ENCODE assay signal across 8 cellular contexts in genomic region chr17:37488009-37488604, GRCh38. TPM values are rescaled to one million over a fixed set of nuclear protein-coding genes. Genes with fewer than 3 reads are reported as not detected.
DNase-seq lines count a peak whose midpoint lies in the region; ATAC-seq and TF ChIP-seq lines count a peak whose summit lies in the region.

No MANE protein-coding gene starts in this region.

- H3K4me2 ChIP-seq in neuronal stem cell (ENCODE audit: insufficient read depth, low read length, poor library complexity, severe bottlenecking) = no peak overlapping the region

- H3K9ac ChIP-seq in neuronal stem cell (ENCODE audit: low read depth, low read length, poor library complexity) = no peak overlapping the region

- no peak overlapping the region for H2BK12ac ChIP-seq in neuronal stem cell (ENCODE audit: low read length)

- no peaks in the 10 kb centered on the region for H3K9me3 Mint-ChIP-seq in activated T-cell treated with anti-CD3 and anti-CD28 coated beads, Interleukin-2, amount 50 U/mL, for 24 hours
- H3K9me3 Mint-ChIP-seq in activated CD4-positive, alpha-beta memory T cell treated with anti-CD3 and anti-CD28 coated beads for 36 hours = no peaks in the 10 kb centered on the region

- H3K36me3 ChIP-seq in neuronal stem cell (replicated peaks in 1 of 2; ENCODE audit: control insufficient read depth in 2 of 2, insufficient read depth in 2 of 2, low read length in 2 of 2) = no peaks in the 10 kb centered on the region

- H3K27ac ChIP-seq in neuronal stem cell (replicated peaks; ENCODE audit: low read length) = no peak overlapping the region

- no peak for TF ChIP-seq CTCF in foreskin fibroblast (IDR thresholded peaks at IDR 0.05; ENCODE audit: low read depth, low read length)

- H4K8ac ChIP-seq in neuronal stem cell (ENCODE audit: low read depth, low read length) = no peak overlapping the region

- H3K4ac ChIP-seq in neuronal stem cell (ENCODE audit: low read length) = no peak overlapping the region

- H3K4me3 Mint-ChIP-seq in activated T-cell treated with anti-CD3 and anti-CD28 coated beads, Interleukin-2, amount 50 U/mL, for 24 hours = peak overlapping the region; percentile 88
- peak overlapping the region; percentile 88 for H3K4me3 Mint-ChIP-seq in activated CD4-positive, alpha-beta memory T cell treated with anti-CD3 and anti-CD28 coated beads for 36 hours

- H3K4me1 ChIP-seq in neuronal stem cell (ENCODE audit: control insufficient read depth in 2 of 2, insufficient read depth in 1 of 2, low read depth in 1 of 2, low read length in 2 of 2) = peaks cover 16 to 17% of the 10 kb centered on the region in 2 donors

- DNase-seq in activated T-cell treated with anti-CD3 and anti-CD28 coated beads, Interleukin-2, amount 50 U/mL, for 24 hours = no peak
- no peak for DNase-seq in activated T-cell treated with anti-CD3 and anti-CD28 coated beads, Interleukin-2, amount 50 U/mL, for 1 hour
- DNase-seq in NCI-H2196 (lab: John Stamatoyannopoulos, UW; ENCODE audit: unreplicated experiment) = peak; percentile 56
- DNase-seq in activated CD4-positive, alpha-beta memory T cell treated with anti-CD3 and anti-CD28 coated beads for 36 hours = no peak
- DNase-seq in foreskin fibroblast = peak; percentile 90 to 92
- no peak for DNase-seq in neuronal stem cell (ENCODE audit: low spot score)
- DNase-seq in SK-N-DZ (ENCODE audit: low spot score) = no peak

- no peak overlapping the region for H2BK15ac ChIP-seq in neuronal stem cell (ENCODE audit: low read length)

- peak overlapping the region; percentile 95 for H3K27ac Mint-ChIP-seq in activated T-cell treated with anti-CD3 and anti-CD28 coated beads, Interleukin-2, amount 50 U/mL, for 24 hours
- peak overlapping the region; percentile 86 for H3K27ac Mint-ChIP-seq in activated CD4-positive, alpha-beta memory T cell treated with anti-CD3 and anti-CD28 coated beads for 36 hours

- ATAC-seq in HG03039 (IDR thresholded peaks at IDR 0.05; ENCODE audit: unreplicated experiment) = no peak

- no peak overlapping the region for H4K91ac ChIP-seq in neuronal stem cell (ENCODE audit: low read depth, low read length, poor library complexity)

- intact Hi-C loops in activated CD4-positive, alpha-beta memory T cell treated with anti-CD3 and anti-CD28 coated beads for 36 hours (cut with micrococcal nuclease) = loop anchor here (2.0 kb wide), 1 partner anchor 57 kb away; no protein-coding TSS in a partner anchor

- no peak overlapping the region for H3K18ac ChIP-seq in neuronal stem cell (ENCODE audit: low read length)

- H3K4me3 ChIP-seq in foreskin fibroblast (ENCODE audit: low read depth in 1 of 2, low read length in 2 of 2) (peak overlapping the region; percentile 83 to 85), neuronal stem cell (ENCODE audit: low read length in 2 of 2) (no peak overlapping the region)

- H2AK5ac ChIP-seq in neuronal stem cell (ENCODE audit: low read depth, low read length) = no peak overlapping the region

- peaks cover 52% of the 10 kb centered on the region for H3K4me1 Mint-ChIP-seq in activated T-cell treated with anti-CD3 and anti-CD28 coated beads, Interleukin-2, amount 50 U/mL, for 24 hours (ENCODE audit: low read depth)
- peaks cover 49% of the 10 kb centered on the region for H3K4me1 Mint-ChIP-seq in activated CD4-positive, alpha-beta memory T cell treated with anti-CD3 and anti-CD28 coated beads for 36 hours (ENCODE audit: low read depth)

- CTCF ChIA-PET in activated CD4-positive, alpha-beta memory T cell treated with anti-CD3 and anti-CD28 coated beads for 36 hours (lab: Charles Lee) = interaction anchor here (0.9 kb wide), 1 partner anchor 8 kb away, joined by 3 read pairs; no protein-coding TSS in a partner anchor

- H3K36me3 Mint-ChIP-seq in activated T-cell treated with anti-CD3 and anti-CD28 coated beads, Interleukin-2, amount 50 U/mL, for 24 hours (ENCODE audit: low read depth) = peaks cover 5% of the 10 kb centered on the region
- H3K36me3 Mint-ChIP-seq in activated CD4-positive, alpha-beta memory T cell treated with anti-CD3 and anti-CD28 coated beads for 36 hours = no peaks in the 10 kb centered on the region

- 100% methylated on average over 2 of the region's 7 CpGs; no CpG with 5 or more reads in 1 of the 2 donors for WGBS in neuronal stem cell (ENCODE audit: extremely low coverage in 2 of 2, insufficient read length in 2 of 2, insufficient replicate concordance in 1 of 2), 2 donors

- H2BK5ac ChIP-seq in neuronal stem cell (ENCODE audit: low read length) = no peak overlapping the region

- H3K9me3 ChIP-seq in neuronal stem cell (replicated peaks in 1 of 2; ENCODE audit: control insufficient read depth in 2 of 2, insufficient read depth in 1 of 2, low read depth in 1 of 2, low read length in 2 of 2) = no peaks in the 10 kb centered on the region

- no peak overlapping the region for H3K14ac ChIP-seq in neuronal stem cell (ENCODE audit: low read length)

- no peaks in the 10 kb centered on the region for H3K27me3 Mint-ChIP-seq in activated T-cell treated with anti-CD3 and anti-CD28 coated beads, Interleukin-2, amount 50 U/mL, for 24 hours
- H3K27me3 Mint-ChIP-seq in activated CD4-positive, alpha-beta memory T cell treated with anti-CD3 and anti-CD28 coated beads for 36 hours = no peaks in the 10 kb centered on the region

- H3K23ac ChIP-seq in neuronal stem cell (ENCODE audit: low read depth, low read length, poor library complexity) = no peak overlapping the region

- peaks cover 0 to 7% (median 0%) of the 10 kb centered on the region in 3 experiments for H3K27me3 ChIP-seq in neuronal stem cell (ENCODE audit: control insufficient read depth in 3 of 3, insufficient read depth in 3 of 3, low read depth in 1 of 3, low read length in 3 of 3)

- H2AFZ ChIP-seq in neuronal stem cell (ENCODE audit: low read length) = peak overlapping the region; percentile 98

- H2BK120ac ChIP-seq in neuronal stem cell (ENCODE audit: low read depth, low read length) = no peak overlapping the region

- no peaks in the 10 kb centered on the region for H3K79me1 ChIP-seq in neuronal stem cell (ENCODE audit: low read depth, low read length)

- POLR2A ChIA-PET in activated CD4-positive, alpha-beta memory T cell treated with anti-CD3 and anti-CD28 coated beads for 36 hours (lab: Charles Lee) = interaction anchor here (1.0 to 1.2 kb wide), 3 partner anchors 58 to 116 kb away, joined by 3 to 6 read pairs (median 3); no protein-coding TSS in a partner anchor

RNA-seq across cellular contexts. Expression of gene DUSP14, which starts 1.6 kb away (rescaled TPM):
- total RNA-seq in activated CD4-positive, alpha-beta memory T cell treated with anti-CD3 and anti-CD28 coated beads for 36 hours = 10 to 100 TPM; 17.4 to 19.0 TPM
- polyA plus RNA-seq in neuronal stem cell (2013, experiment 1 of 2) = 24.2 TPM
- polyA plus RNA-seq in neuronal stem cell (2013, experiment 2 of 2) = 24.1 TPM
- polyA plus RNA-seq in SK-N-DZ (2014; cell fraction: cytosol; rRNA removed) = 28.4 and 29.4 TPM in 2 replicates
- polyA plus RNA-seq in SK-N-DZ (2014; cell fraction: nucleus; rRNA removed) = 9.5 and 13.2 TPM in 2 replicates

Comparison
In these comparisons a context has a peak if more than half of its experiments do, and no peak if none do; other contexts are left out.
1. DNase-seq: peak in NCI-H2196 (single experiment) and foreskin fibroblast (2 of 2); none in activated T-cell treated with anti-CD3 and anti-CD28 coated beads, Interleukin-2, amount 50 U/mL, for 24 hours (single experiment), activated T-cell treated with anti-CD3 and anti-CD28 coated beads, Interleukin-2, amount 50 U/mL, for 1 hour (single experiment), activated CD4-positive, alpha-beta memory T cell treated with anti-CD3 and anti-CD28 coated beads for 36 hours (single experiment), neuronal stem cell (single experiment) and SK-N-DZ (single experiment).
2. H3K4me3 ChIP-seq: peak in foreskin fibroblast (2 of 2); none in neuronal stem cell (0 of 2).